In genomic region chr20:2955257-2955950, GRCh38 we compare ENCODE assay signal across 12 cellular contexts.
A peak's percentile ranks its signal among the peaks of the same experiment; 100 is the strongest.
DNase-seq lines count a peak whose midpoint lies in the region; ATAC-seq and TF ChIP-seq lines count a peak whose summit lies in the region.
"Had no signal": no experiment of that assay in that cellular context is flagged by ENCODE, and none has a peak within 500 bp of the region (broad histone marks: within the 10 kb centered on the region; RNA-seq: fewer than 3 reads in every experiment).

No MANE protein-coding gene starts in this region.

- H3K4me1 Mint-ChIP-seq in activated T-cell treated with anti-CD3 and anti-CD28 coated beads, Interleukin-2, amount 50 U/mL, for 72 hours (ENCODE audit: low read depth): peaks cover 32% of the 10 kb centered on the region
- H3K4me1 Mint-ChIP-seq in activated T-helper 17 cell treated with anti-CD3 and anti-CD28 coated beads, Interleukin-2, amount 50 U/mL, for 72 hours: peaks cover 19% of the 10 kb centered on the region
- H3K4me1 Mint-ChIP-seq in T-cell: peaks cover 6 to 16% (median 8%) of the 10 kb centered on the region in 3 donors

- ATAC-seq in activated T-cell treated with anti-CD3 and anti-CD28 coated beads, Interleukin-2, amount 50 U/mL, for 72 hours (replicated peaks in 1 of 2): peak; percentile 77
- ATAC-seq in HG02763 (IDR thresholded peaks at IDR 0.05; ENCODE audit: unreplicated experiment): peak; percentile 53
- ATAC-seq in activated T-helper 17 cell treated with anti-CD3 and anti-CD28 coated beads, Interleukin-2, amount 50 U/mL, for 72 hours (replicated peaks): peak; percentile 56
- peak; percentile 75 to 80 for ATAC-seq in gastrocnemius medialis
- ATAC-seq in T-cell (replicated peaks in 1 of 4): no peak
- ATAC-seq in HG02970 (IDR thresholded peaks at IDR 0.05; ENCODE audit: low FRiP score, unreplicated experiment): no peak
- ATAC-seq: SK-N-SH treated with all-trans-retinoic acid at 6 μM for 48 hours had no signal

- CTCF ChIA-PET in T-cell (lab: Charles Lee): no interaction called here

- no peak for TF ChIP-seq CTCF in gastrocnemius medialis (IDR thresholded peaks at IDR 0.05 in 4 of 5, conservative IDR thresholded peaks at IDR 0.05 in 1 of 5)

- TF ChIP-seq POLR2A in gastrocnemius medialis (IDR thresholded peaks at IDR 0.05): no peak

- H3K27ac Mint-ChIP-seq in activated T-cell treated with anti-CD3 and anti-CD28 coated beads, Interleukin-2, amount 50 U/mL, for 72 hours: peak overlapping the region; percentile 64
- peak overlapping the region; percentile 14 for H3K27ac Mint-ChIP-seq in activated T-helper 17 cell treated with anti-CD3 and anti-CD28 coated beads, Interleukin-2, amount 50 U/mL, for 72 hours
- H3K27ac Mint-ChIP-seq in T-cell: no peak overlapping the region

- POLR2A ChIA-PET in T-cell (lab: Charles Lee): no interaction called here

- H3K36me3 Mint-ChIP-seq in activated T-cell treated with anti-CD3 and anti-CD28 coated beads, Interleukin-2, amount 50 U/mL, for 72 hours (ENCODE audit: insufficient read depth in 2 of 2): peaks cover 10 to 34% of the 10 kb centered on the region in 2 donors
- peaks cover 57% of the 10 kb centered on the region for H3K36me3 Mint-ChIP-seq in activated T-helper 17 cell treated with anti-CD3 and anti-CD28 coated beads, Interleukin-2, amount 50 U/mL, for 72 hours (ENCODE audit: low read depth)
- peaks cover 48% of the 10 kb centered on the region for H3K36me3 Mint-ChIP-seq in T-cell

- peaks cover 0 to 9% of the 10 kb centered on the region in 2 donors for H3K36me3 ChIP-seq in gastrocnemius medialis

- no peak for DNase-seq in activated T-cell treated with anti-CD3 and anti-CD28 coated beads, Interleukin-2, amount 50 U/mL, for 72 hours
- DNase-seq in activated T-cell treated with anti-CD3 and anti-CD28 coated beads for 4 hours (no peak), gastrocnemius medialis (peak in 1 of 2 donors; percentile 23), T-cell (no peak), NCI-H1105 (lab: John Stamatoyannopoulos, UW) (no peak)
- DNase-seq: AML-193, naive B cell, NCI-H345 had no signal

- in situ Hi-C loops in gastrocnemius medialis (cut with MboI; ENCODE audit: low sequenced_read_pairs in 4 of 4): no loop called here

- intact Hi-C loops in gastrocnemius medialis (cut with DNase I; ENCODE audit: low total_unique reads): no loop called here

- H3K9me3 ChIP-seq in gastrocnemius medialis: no peaks in the 10 kb centered on the region

- no peak overlapping the region for H3K4me3 ChIP-seq in gastrocnemius medialis

- H3K4me1 ChIP-seq in gastrocnemius medialis: peaks cover 9 to 12% of the 10 kb centered on the region in 2 donors

- H3K9me3 Mint-ChIP-seq in activated T-cell treated with anti-CD3 and anti-CD28 coated beads, Interleukin-2, amount 50 U/mL, for 72 hours: no peaks in the 10 kb centered on the region
- H3K9me3 Mint-ChIP-seq in activated T-helper 17 cell treated with anti-CD3 and anti-CD28 coated beads, Interleukin-2, amount 50 U/mL, for 72 hours: no peaks in the 10 kb centered on the region
- no peaks in the 10 kb centered on the region for H3K9me3 Mint-ChIP-seq in T-cell

- peak overlapping the region; percentile 31 to 42 for H3K4me3 Mint-ChIP-seq in activated T-cell treated with anti-CD3 and anti-CD28 coated beads, Interleukin-2, amount 50 U/mL, for 72 hours
- H3K4me3 Mint-ChIP-seq in activated T-helper 17 cell treated with anti-CD3 and anti-CD28 coated beads, Interleukin-2, amount 50 U/mL, for 72 hours: no peak overlapping the region
- H3K4me3 Mint-ChIP-seq in T-cell: no peak overlapping the region
- H3K4me3 Mint-ChIP-seq: naive B cell had no signal

- no peaks in the 10 kb centered on the region for H3K27me3 Mint-ChIP-seq in activated T-cell treated with anti-CD3 and anti-CD28 coated beads, Interleukin-2, amount 50 U/mL, for 72 hours (ENCODE audit: low read depth)
- H3K27me3 Mint-ChIP-seq in activated T-helper 17 cell treated with anti-CD3 and anti-CD28 coated beads, Interleukin-2, amount 50 U/mL, for 72 hours: no peaks in the 10 kb centered on the region
- H3K27me3 Mint-ChIP-seq in T-cell: no peaks in the 10 kb centered on the region
- H3K27me3 Mint-ChIP-seq: naive B cell had no signal

- H3K27me3 ChIP-seq in gastrocnemius medialis: no peaks in the 10 kb centered on the region

- peak overlapping the region in 2 of 4 donors; percentile 2 to 60 for H3K27ac ChIP-seq in gastrocnemius medialis

Comparison
In these comparisons a context has a peak if more than half of its experiments do, and no peak if none do; other contexts are left out.
1. ATAC-seq: peak in activated T-cell treated with anti-CD3 and anti-CD28 coated beads, Interleukin-2, amount 50 U/mL, for 72 hours (2 of 2), HG02763 (single experiment), activated T-helper 17 cell treated with anti-CD3 and anti-CD28 coated beads, Interleukin-2, amount 50 U/mL, for 72 hours (single experiment) and gastrocnemius medialis (2 of 2); none in T-cell (0 of 4) and HG02970 (single experiment).
2. H3K27ac Mint-ChIP-seq: peak in activated T-cell treated with anti-CD3 and anti-CD28 coated beads, Interleukin-2, amount 50 U/mL, for 72 hours (single experiment) and activated T-helper 17 cell treated with anti-CD3 and anti-CD28 coated beads, Interleukin-2, amount 50 U/mL, for 72 hours (single experiment); none in T-cell (0 of 2).
3. H3K4me3 Mint-ChIP-seq: peak in activated T-cell treated with anti-CD3 and anti-CD28 coated beads, Interleukin-2, amount 50 U/mL, for 72 hours (2 of 2); none in activated T-helper 17 cell treated with anti-CD3 and anti-CD28 coated beads, Interleukin-2, amount 50 U/mL, for 72 hours (single experiment) and T-cell (0 of 3).